In genomic region chr10:51878695-51879094, GRCh38 we compare ENCODE assay signal across 9 cellular contexts.
A peak's percentile ranks its signal among the peaks of the same experiment; 100 is the strongest.
DNase-seq lines count a peak whose midpoint lies in the region; ATAC-seq and TF ChIP-seq lines count a peak whose summit lies in the region.
"Had no signal": no experiment of that assay in that cellular context is flagged by ENCODE, and none has a peak within 500 bp of the region (broad histone marks: within the 10 kb centered on the region; RNA-seq: fewer than 3 reads in every experiment).

No MANE protein-coding gene starts in this region.

- intact Hi-C loops in activated CD4-positive, alpha-beta T cell treated with anti-CD3 and anti-CD28 coated beads, Interleukin-2, amount 10 ng/mL, durations not matched to agents 24 days and 14 days (cut with micrococcal nuclease): loop anchor here (1.0 to 2.0 kb wide), 2 partner anchors 46 to 178 kb away; no protein-coding TSS in a partner anchor
- intact Hi-C loops in thyroid gland (cut with DNase I): no loop called here

- H3K4me3 Mint-ChIP-seq in activated CD4-positive, alpha-beta T cell treated with anti-CD3 and anti-CD28 coated beads, Interleukin-2, amount 10 ng/mL, durations not matched to agents 24 days and 14 days: peak overlapping the region; percentile 65
- no peak overlapping the region for H3K4me3 Mint-ChIP-seq in central memory CD8-positive, alpha-beta T cell
- no peak overlapping the region for H3K4me3 Mint-ChIP-seq in activated CD8-positive, alpha-beta T cell treated with anti-CD3 and anti-CD28 coated beads, Interleukin-2, amount 10 ng/mL, durations not matched to agents 7 days and 5 days

- H3K36me3 ChIP-seq in thyroid gland: no peaks in the 10 kb centered on the region

- no peaks in the 10 kb centered on the region for H3K36me3 Mint-ChIP-seq in activated CD4-positive, alpha-beta T cell treated with anti-CD3 and anti-CD28 coated beads, Interleukin-2, amount 10 ng/mL, durations not matched to agents 24 days and 14 days (ENCODE audit: low read depth)
- H3K36me3 Mint-ChIP-seq in central memory CD8-positive, alpha-beta T cell (ENCODE audit: insufficient read depth): no peaks in the 10 kb centered on the region
- H3K36me3 Mint-ChIP-seq in activated CD8-positive, alpha-beta T cell treated with anti-CD3 and anti-CD28 coated beads, Interleukin-2, amount 10 ng/mL, durations not matched to agents 7 days and 5 days (ENCODE audit: low read depth): no peaks in the 10 kb centered on the region

- TF ChIP-seq POLR2A in thyroid gland (IDR thresholded peaks at IDR 0.05): no peak

- peaks cover 4% of the 10 kb centered on the region for H3K9me3 Mint-ChIP-seq in activated CD4-positive, alpha-beta T cell treated with anti-CD3 and anti-CD28 coated beads, Interleukin-2, amount 10 ng/mL, durations not matched to agents 24 days and 14 days
- no peaks in the 10 kb centered on the region for H3K9me3 Mint-ChIP-seq in central memory CD8-positive, alpha-beta T cell
- H3K9me3 Mint-ChIP-seq in activated CD8-positive, alpha-beta T cell treated with anti-CD3 and anti-CD28 coated beads, Interleukin-2, amount 10 ng/mL, durations not matched to agents 7 days and 5 days (ENCODE audit: insufficient read depth): no peaks in the 10 kb centered on the region

- H3K27ac ChIP-seq in thyroid gland: peak overlapping the region in 2 of 3 donors; percentile 1 to 43
- H3K27ac ChIP-seq: body of pancreas had no signal

- no peaks in the 10 kb centered on the region for H3K9me3 ChIP-seq in thyroid gland
- H3K9me3 ChIP-seq: body of pancreas had no signal

- peak overlapping the region; percentile 49 for H3K27ac Mint-ChIP-seq in activated CD4-positive, alpha-beta T cell treated with anti-CD3 and anti-CD28 coated beads, Interleukin-2, amount 10 ng/mL, durations not matched to agents 24 days and 14 days
- peak overlapping the region; percentile 10 for H3K27ac Mint-ChIP-seq in central memory CD8-positive, alpha-beta T cell (ENCODE audit: low read depth)
- H3K27ac Mint-ChIP-seq in activated CD8-positive, alpha-beta T cell treated with anti-CD3 and anti-CD28 coated beads, Interleukin-2, amount 10 ng/mL, durations not matched to agents 7 days and 5 days: no peak overlapping the region

- peak; percentile 15 for ATAC-seq in HG03066 (IDR thresholded peaks at IDR 0.05; ENCODE audit: low read depth, unreplicated experiment)
- ATAC-seq in central memory CD8-positive, alpha-beta T cell (replicated peaks; ENCODE audit: extremely low read depth, poor library complexity, severe bottlenecking): no peak
- ATAC-seq in activated CD8-positive, alpha-beta T cell treated with anti-CD3 and anti-CD28 coated beads, Interleukin-2, amount 10 ng/mL, durations not matched to agents 7 days and 5 days: no peak

- H3K4me1 ChIP-seq in thyroid gland: peaks cover 0 to 4% of the 10 kb centered on the region in 2 donors
- H3K4me1 ChIP-seq: body of pancreas had no signal

- no peak for DNase-seq in activated CD4-positive, alpha-beta T cell treated with anti-CD3 and anti-CD28 coated beads, Interleukin-2, amount 10 ng/mL, durations not matched to agents 24 days and 14 days
- no peak for DNase-seq in activated CD4-positive, alpha-beta T cell treated with anti-CD3 and anti-CD28 coated beads for 4 hours
- no peak for DNase-seq in central memory CD8-positive, alpha-beta T cell (ENCODE audit: low spot score in 2 of 2)
- no peak for DNase-seq in thyroid gland
- DNase-seq in KG1 (lab: John Stamatoyannopoulos, UW): no peak
- DNase-seq in activated CD8-positive, alpha-beta T cell treated with anti-CD3 and anti-CD28 coated beads, Interleukin-2, amount 10 ng/mL, durations not matched to agents 7 days and 5 days: no peak
- no peak for DNase-seq in activated effector memory CD4-positive, alpha-beta T cell treated with anti-CD3 and anti-CD28 coated beads, Interleukin-2, amount 50 U/mL, for 16 hours

- peaks cover 11% of the 10 kb centered on the region for H3K4me1 Mint-ChIP-seq in activated CD4-positive, alpha-beta T cell treated with anti-CD3 and anti-CD28 coated beads, Interleukin-2, amount 10 ng/mL, durations not matched to agents 24 days and 14 days
- H3K4me1 Mint-ChIP-seq in central memory CD8-positive, alpha-beta T cell: peaks cover 4% of the 10 kb centered on the region
- peaks cover 5% of the 10 kb centered on the region for H3K4me1 Mint-ChIP-seq in activated CD8-positive, alpha-beta T cell treated with anti-CD3 and anti-CD28 coated beads, Interleukin-2, amount 10 ng/mL, durations not matched to agents 7 days and 5 days (ENCODE audit: low read depth)

- CTCF ChIA-PET in activated CD8-positive, alpha-beta T cell treated with anti-CD3 and anti-CD28 coated beads, Interleukin-2, amount 10 ng/mL, durations not matched to agents 7 days and 5 days (lab: Charles Lee): no interaction called here

- POLR2A ChIA-PET in activated CD8-positive, alpha-beta T cell treated with anti-CD3 and anti-CD28 coated beads, Interleukin-2, amount 10 ng/mL, durations not matched to agents 7 days and 5 days (lab: Charles Lee): no interaction called here

- no peak overlapping the region for H3K4me3 ChIP-seq in thyroid gland (replicated peaks in 1 of 3)
- H3K4me3 ChIP-seq: body of pancreas had no signal

- TF ChIP-seq CTCF in thyroid gland (IDR thresholded peaks at IDR 0.05): no peak

- H3K27me3 Mint-ChIP-seq in activated CD4-positive, alpha-beta T cell treated with anti-CD3 and anti-CD28 coated beads, Interleukin-2, amount 10 ng/mL, durations not matched to agents 24 days and 14 days: peaks cover 8% of the 10 kb centered on the region
- H3K27me3 Mint-ChIP-seq in central memory CD8-positive, alpha-beta T cell: no peaks in the 10 kb centered on the region
- no peaks in the 10 kb centered on the region for H3K27me3 Mint-ChIP-seq in activated CD8-positive, alpha-beta T cell treated with anti-CD3 and anti-CD28 coated beads, Interleukin-2, amount 10 ng/mL, durations not matched to agents 7 days and 5 days (ENCODE audit: low read depth)

- no peaks in the 10 kb centered on the region for H3K27me3 ChIP-seq in thyroid gland
- H3K27me3 ChIP-seq: body of pancreas had no signal
